ENCODE assay signal across 1 cellular context in genomic region chrX:137031039-137031438, GRCh38.
TF ChIP-seq lines count a peak whose summit lies in the region.

No MANE protein-coding gene starts in this region.

TF ChIP-seq in GM12878, 131 proteins besides CTCF, POLR2A, EP300 and RAD21 (continued from another document):
- TF ChIP-seq ZBTB33 (IDR thresholded peaks at IDR 0.05) (no peak), BMI1 (IDR thresholded peaks at IDR 0.05; ENCODE audit: borderline replicate concordance) (no peak)
TF ChIP-seq in GM12878: peak in this region for 0.
